ENCODE assay signal across 23 cellular contexts in the genomic region with DNA sequence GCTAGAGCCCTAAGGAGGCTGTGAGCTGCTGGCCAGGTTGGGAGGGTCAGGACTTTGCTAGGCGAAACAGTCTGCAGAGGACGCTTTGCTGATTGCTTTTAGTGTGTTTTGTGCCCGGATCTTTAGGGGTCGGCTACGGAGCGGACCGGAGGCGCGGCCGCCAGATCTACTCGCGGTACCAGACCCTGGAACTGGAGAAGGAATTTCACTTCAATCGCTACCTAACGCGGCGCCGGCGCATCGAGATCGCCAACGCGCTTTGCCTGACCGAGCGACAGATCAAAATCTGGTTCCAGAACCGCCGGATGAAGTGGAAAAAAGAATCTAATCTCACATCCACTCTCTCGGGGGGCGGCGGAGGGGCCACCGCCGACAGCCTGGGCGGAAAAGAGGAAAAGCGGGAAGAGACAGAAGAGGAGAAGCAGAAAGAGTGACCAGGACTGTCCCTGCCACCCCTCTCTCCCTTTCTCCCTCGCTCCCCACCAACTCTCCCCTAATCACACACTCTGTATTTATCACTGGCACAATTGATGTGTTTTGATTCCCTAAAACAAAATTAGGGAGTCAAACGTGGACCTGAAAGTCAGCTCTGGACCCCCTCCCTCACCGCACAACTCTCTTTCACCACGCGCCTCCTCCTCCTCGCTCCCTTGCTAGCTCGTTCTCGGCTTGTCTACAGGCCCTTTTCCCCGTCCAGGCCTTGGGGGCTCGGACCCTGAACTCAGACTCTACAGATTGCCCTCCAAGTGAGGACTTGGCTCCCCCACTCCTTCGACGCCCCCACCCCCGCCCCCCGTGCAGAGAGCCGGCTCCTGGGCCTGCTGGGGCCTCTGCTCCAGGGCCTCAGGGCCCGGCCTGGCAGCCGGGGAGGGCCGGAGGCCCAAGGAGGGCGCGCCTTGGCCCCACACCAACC. TPM values are rescaled to one million over a fixed set of nuclear protein-coding genes. Genes with fewer than 3 reads are reported as not detected.
A peak's percentile ranks its signal among the peaks of the same experiment; 100 is the strongest.
DNase-seq lines count a peak whose midpoint lies in the region; ATAC-seq and TF ChIP-seq lines count a peak whose summit lies in the region.
"Had no signal": no experiment of that assay in that cellular context is flagged by ENCODE, and none has a peak within 500 bp of the region (broad histone marks: within the 10 kb centered on the region; RNA-seq: fewer than 3 reads in every experiment).

No MANE protein-coding gene starts in this region.

- no peak overlapping the region for H3K4me3 Mint-ChIP-seq in activated naive CD4-positive, alpha-beta T cell treated with anti-CD3 and anti-CD28 coated beads, Interleukin-2, amount 50 U/mL, for 24 hours
- peak overlapping the region in 6 of 10 donors; percentile 15 to 65 (median 46) for H3K4me3 Mint-ChIP-seq in naive thymus-derived CD8-positive, alpha-beta T cell
- no peak overlapping the region for H3K4me3 Mint-ChIP-seq in T-helper 2 cell treated with Interferon-gamma antibody and Interleukin-4, amounts not matched to agents 5 μg/mL and 100 μg/mL, for 36 hours
- H3K4me3 Mint-ChIP-seq: activated CD4-positive, alpha-beta T cell treated with anti-CD3 and anti-CD28 coated beads, Interleukin-2, amount 10 ng/mL, durations not matched to agents 24 days and 14 days; activated T-cell treated with anti-CD3 and anti-CD28 coated beads, Interleukin-2, amount 50 U/mL, for 24 hours; stimulated activated memory B cell treated with anti-CD40 and anti-IgM and Interleukin-4, amounts not matched to agents 10 μg/mL and 1 μg/mL and 100 μg/mL, for 72 hours had no signal

- no peaks in the 10 kb centered on the region for H3K36me3 Mint-ChIP-seq in activated naive CD4-positive, alpha-beta T cell treated with anti-CD3 and anti-CD28 coated beads, Interleukin-2, amount 50 U/mL, for 24 hours
- H3K36me3 Mint-ChIP-seq in activated naive CD4-positive, alpha-beta T cell treated with anti-CD3 and anti-CD28 coated beads, Interleukin-2, amount 50 U/mL, for 72 hours = peaks cover 4 to 9% of the 10 kb centered on the region in 2 donors
- H3K36me3 Mint-ChIP-seq in naive thymus-derived CD8-positive, alpha-beta T cell = peaks cover 0 to 6% (median 4%) of the 10 kb centered on the region in 3 donors
- no peaks in the 10 kb centered on the region for H3K36me3 Mint-ChIP-seq in T-helper 2 cell treated with Interferon-gamma antibody and Interleukin-4, amounts not matched to agents 5 μg/mL and 100 μg/mL, for 36 hours (ENCODE audit: low read depth)
- H3K36me3 Mint-ChIP-seq: immature natural killer cell; stimulated activated memory B cell treated with anti-CD40 and anti-IgM and Interleukin-4, amounts not matched to agents 10 μg/mL and 1 μg/mL and 100 μg/mL, for 72 hours had no signal

- peak overlapping the region; percentile 65 to 99 (median 81) for H3K27ac ChIP-seq in tibial nerve
- H3K27ac ChIP-seq: body of pancreas had no signal

- no peak for TF ChIP-seq EP300 in tibial nerve (IDR thresholded peaks at IDR 0.05)

- H3K27ac Mint-ChIP-seq in activated naive CD4-positive, alpha-beta T cell treated with anti-CD3 and anti-CD28 coated beads, Interleukin-2, amount 50 U/mL, for 24 hours = peak overlapping the region; percentile 17
- H3K27ac Mint-ChIP-seq in activated naive CD4-positive, alpha-beta T cell treated with anti-CD3 and anti-CD28 coated beads, Interleukin-2, amount 50 U/mL, for 72 hours = no peak overlapping the region
- no peak overlapping the region for H3K27ac Mint-ChIP-seq in naive thymus-derived CD8-positive, alpha-beta T cell
- H3K27ac Mint-ChIP-seq in T-helper 2 cell treated with Interferon-gamma antibody and Interleukin-4, amounts not matched to agents 5 μg/mL and 100 μg/mL, for 36 hours = no peak overlapping the region
- H3K27ac Mint-ChIP-seq: activated CD4-positive, alpha-beta T cell treated with anti-CD3 and anti-CD28 coated beads, Interleukin-2, amount 10 ng/mL, durations not matched to agents 24 days and 14 days; activated T-cell treated with anti-CD3 and anti-CD28 coated beads, Interleukin-2, amount 50 U/mL, for 24 hours; immature natural killer cell; stimulated activated memory B cell treated with anti-CD40 and anti-IgM and Interleukin-4, amounts not matched to agents 10 μg/mL and 1 μg/mL and 100 μg/mL, for 72 hours had no signal

- H3K9me3 ChIP-seq in tibial nerve (no peaks in the 10 kb centered on the region), MG63 (no peaks in the 10 kb centered on the region)
- H3K9me3 ChIP-seq: body of pancreas had no signal

- POLR2A ChIA-PET in naive thymus-derived CD8-positive, alpha-beta T cell (lab: Charles Lee) = interaction anchor here (1.6 kb wide), 1 partner anchor 12 kb away, joined by 3 read pairs; no protein-coding TSS in a partner anchor

- no peak for DNase-seq in activated naive CD4-positive, alpha-beta T cell treated with anti-CD3 and anti-CD28 coated beads, Interleukin-2, amount 50 U/mL, for 72 hours (ENCODE audit: low spot score in 2 of 2)
- peak; percentile 69 for DNase-seq in ecto neural progenitor cell (ENCODE audit: low spot score)
- no peak for DNase-seq in naive thymus-derived CD8-positive, alpha-beta T cell
- DNase-seq in tibial nerve (ENCODE audit: low spot score in 2 of 2) = no peak
- no peak for DNase-seq in MG63
- no peak for DNase-seq in T-helper 2 cell treated with Interferon-gamma antibody and Interleukin-4, amounts not matched to agents 5 μg/mL and 100 μg/mL, for 36 hours (ENCODE audit: low spot score)
- DNase-seq in dedifferentiated amniotic fluid mesenchymal stem cell (ENCODE audit: extremely low spot score) = no peak
- DNase-seq: activated CD4-positive, alpha-beta T cell treated with anti-CD3 and anti-CD28 coated beads, Interleukin-2, amount 10 ng/mL, durations not matched to agents 24 days and 14 days; activated T-cell treated with anti-CD3 and anti-CD28 coated beads, Interleukin-2, amount 50 U/mL, for 24 hours; body of pancreas; COR-L47; HCEC 1CT; immature natural killer cell; Karpas-422; NCI-H187; NCI-H524 treated with DMSO at 0.1 percent for 48 hours; retina; RPMI8226; T-helper 2 cell had no signal

- 38 to 48% methylated on average over 52 to 53 of the region's 53 CpGs for WGBS in tibial nerve, 2 donors

- no peak for ATAC-seq in activated naive CD4-positive, alpha-beta T cell treated with anti-CD3 and anti-CD28 coated beads, Interleukin-2, amount 50 U/mL, for 72 hours
- no peak for ATAC-seq in naive thymus-derived CD8-positive, alpha-beta T cell
- ATAC-seq: body of pancreas; stimulated activated memory B cell treated with anti-CD40 and anti-IgM and Interleukin-4, amounts not matched to agents 10 μg/mL and 1 μg/mL and 100 μg/mL, for 72 hours had no signal

- peaks cover 0 to 63% of the 10 kb centered on the region in 2 donors for H3K27me3 ChIP-seq in tibial nerve
- no peaks in the 10 kb centered on the region for H3K27me3 ChIP-seq in MG63

- H3K9me3 Mint-ChIP-seq in activated naive CD4-positive, alpha-beta T cell treated with anti-CD3 and anti-CD28 coated beads, Interleukin-2, amount 50 U/mL, for 24 hours = no peaks in the 10 kb centered on the region
- no peaks in the 10 kb centered on the region for H3K9me3 Mint-ChIP-seq in activated naive CD4-positive, alpha-beta T cell treated with anti-CD3 and anti-CD28 coated beads, Interleukin-2, amount 50 U/mL, for 72 hours
- H3K9me3 Mint-ChIP-seq in naive thymus-derived CD8-positive, alpha-beta T cell = peaks cover 0 to 5% (median 0%) of the 10 kb centered on the region in 9 donors
- H3K9me3 Mint-ChIP-seq in T-helper 2 cell treated with Interferon-gamma antibody and Interleukin-4, amounts not matched to agents 5 μg/mL and 100 μg/mL, for 36 hours = peaks cover 3% of the 10 kb centered on the region
- H3K9me3 Mint-ChIP-seq: activated CD4-positive, alpha-beta T cell treated with anti-CD3 and anti-CD28 coated beads, Interleukin-2, amount 10 ng/mL, durations not matched to agents 24 days and 14 days; stimulated activated memory B cell treated with anti-CD40 and anti-IgM and Interleukin-4, amounts not matched to agents 10 μg/mL and 1 μg/mL and 100 μg/mL, for 72 hours had no signal

- peaks cover 24% of the 10 kb centered on the region for H3K4me1 Mint-ChIP-seq in activated naive CD4-positive, alpha-beta T cell treated with anti-CD3 and anti-CD28 coated beads, Interleukin-2, amount 50 U/mL, for 24 hours
- H3K4me1 Mint-ChIP-seq in naive thymus-derived CD8-positive, alpha-beta T cell = peaks cover 16 to 47% (median 32%) of the 10 kb centered on the region in 4 donors
- peaks cover 13% of the 10 kb centered on the region for H3K4me1 Mint-ChIP-seq in T-helper 2 cell treated with Interferon-gamma antibody and Interleukin-4, amounts not matched to agents 5 μg/mL and 100 μg/mL, for 36 hours (ENCODE audit: low read depth)

- H3K36me3 ChIP-seq in tibial nerve (peaks cover 0 to 7% (median 0%) of the 10 kb centered on the region in 3 donors), MG63 (peaks cover 46% of the 10 kb centered on the region)

- peaks cover 0 to 99% (median 33%) of the 10 kb centered on the region in 4 donors for H3K4me1 ChIP-seq in tibial nerve

- TF ChIP-seq POLR2A in tibial nerve (IDR thresholded peaks at IDR 0.05) = no peak

- H3K4me3 ChIP-seq in tibial nerve (peak overlapping the region in 3 of 4 donors; percentile 1 to 40 (median 3)), MG63 (no peak overlapping the region)
- H3K4me3 ChIP-seq: body of pancreas had no signal

- no peak for TF ChIP-seq CTCF in tibial nerve (IDR thresholded peaks at IDR 0.05)

- peaks cover 59% of the 10 kb centered on the region for H3K27me3 Mint-ChIP-seq in activated naive CD4-positive, alpha-beta T cell treated with anti-CD3 and anti-CD28 coated beads, Interleukin-2, amount 50 U/mL, for 24 hours
- H3K27me3 Mint-ChIP-seq in naive thymus-derived CD8-positive, alpha-beta T cell = peaks cover 43 to 94% (median 69%) of the 10 kb centered on the region in 5 donors
- H3K27me3 Mint-ChIP-seq in T-helper 2 cell treated with Interferon-gamma antibody and Interleukin-4, amounts not matched to agents 5 μg/mL and 100 μg/mL, for 36 hours (ENCODE audit: low read depth) = peaks cover 85% of the 10 kb centered on the region

RNA-seq across cellular contexts. Expression of a gene that starts 1.5 kb away (rescaled TPM):
- total RNA-seq in activated naive CD4-positive, alpha-beta T cell treated with anti-CD3 and anti-CD28 coated beads, Interleukin-2, amount 50 U/mL, for 72 hours = not detected
- not detected for total RNA-seq in naive thymus-derived CD8-positive, alpha-beta T cell
- polyA plus RNA-seq in naive thymus-derived CD8-positive, alpha-beta T cell = not detected
- total RNA-seq in tibial nerve = 10 to 100 TPM in 1 of 4 donors, 1 to 10 TPM in 3; 3.6 to 17.3 (median 7.2) TPM
- total RNA-seq in MG63 (2014; rRNA removed; shearing (Covaris generic); ENCODE audit: low replicate concordance) = 4.9 and 5.3 TPM in 2 replicates
- total RNA-seq: activated CD4-positive, alpha-beta T cell treated with anti-CD3 and anti-CD28 coated beads, Interleukin-2, amount 10 ng/mL, durations not matched to agents 24 days and 14 days; body of pancreas; frontal cortex; mononuclear cell had no signal
- polyA plus RNA-seq: immature natural killer cell had no signal

RNA-seq across cellular contexts. Expression of a gene that starts 3.1 kb away (rescaled TPM):
- total RNA-seq in activated naive CD4-positive, alpha-beta T cell treated with anti-CD3 and anti-CD28 coated beads, Interleukin-2, amount 50 U/mL, for 72 hours = not detected
- not detected for total RNA-seq in naive thymus-derived CD8-positive, alpha-beta T cell
- not detected for polyA plus RNA-seq in naive thymus-derived CD8-positive, alpha-beta T cell
- 1 to 10 TPM; 1.4 to 2.7 (median 1.7) TPM for total RNA-seq in tibial nerve
- total RNA-seq in MG63 (2014; rRNA removed; shearing (Covaris generic); ENCODE audit: low replicate concordance) = not detected in 2 replicates
- total RNA-seq: activated CD4-positive, alpha-beta T cell treated with anti-CD3 and anti-CD28 coated beads, Interleukin-2, amount 10 ng/mL, durations not matched to agents 24 days and 14 days; body of pancreas; frontal cortex; mononuclear cell had no signal
- polyA plus RNA-seq: immature natural killer cell had no signal

RNA-seq across cellular contexts. Expression of a gene that starts 21.0 kb away (rescaled TPM):
- not detected for total RNA-seq in activated naive CD4-positive, alpha-beta T cell treated with anti-CD3 and anti-CD28 coated beads, Interleukin-2, amount 50 U/mL, for 72 hours
- total RNA-seq in naive thymus-derived CD8-positive, alpha-beta T cell = not detected
- not detected for polyA plus RNA-seq in naive thymus-derived CD8-positive, alpha-beta T cell
- 1 to 10 TPM in 3 of 4 donors, under 1 TPM in 1; 0.98 to 2.3 (median 2.0) TPM for total RNA-seq in tibial nerve
- 0.10 and 0.13 TPM in 2 replicates for total RNA-seq in MG63 (2014; rRNA removed; shearing (Covaris generic); ENCODE audit: low replicate concordance)
- total RNA-seq: activated CD4-positive, alpha-beta T cell treated with anti-CD3 and anti-CD28 coated beads, Interleukin-2, amount 10 ng/mL, durations not matched to agents 24 days and 14 days; body of pancreas; frontal cortex; mononuclear cell had no signal
- polyA plus RNA-seq: immature natural killer cell had no signal

RNA-seq across cellular contexts. Expression of a gene that starts 23.9 kb away (rescaled TPM):
- under 1 TPM in 1 of 2 donors, not detected in 1; 0.18 TPM for total RNA-seq in activated naive CD4-positive, alpha-beta T cell treated with anti-CD3 and anti-CD28 coated beads, Interleukin-2, amount 50 U/mL, for 72 hours
- total RNA-seq in naive thymus-derived CD8-positive, alpha-beta T cell = under 1 TPM; 0.63 to 0.65 TPM
- polyA plus RNA-seq in naive thymus-derived CD8-positive, alpha-beta T cell = under 1 TPM in 2 of 3 donors, not detected in 1; 0.25 to 0.43 TPM
- 1 to 10 TPM; 2.7 to 8.1 (median 4.1) TPM for total RNA-seq in tibial nerve
- 2.3 and 5.2 TPM in 2 replicates for total RNA-seq in MG63 (2014; rRNA removed; shearing (Covaris generic); ENCODE audit: low replicate concordance)
- total RNA-seq: activated CD4-positive, alpha-beta T cell treated with anti-CD3 and anti-CD28 coated beads, Interleukin-2, amount 10 ng/mL, durations not matched to agents 24 days and 14 days; body of pancreas; frontal cortex had no signal

RNA-seq across cellular contexts. Expression of a gene that starts 29.8 kb away (rescaled TPM):
- total RNA-seq in activated naive CD4-positive, alpha-beta T cell treated with anti-CD3 and anti-CD28 coated beads, Interleukin-2, amount 50 U/mL, for 72 hours = not detected
- not detected for total RNA-seq in naive thymus-derived CD8-positive, alpha-beta T cell
- not detected for polyA plus RNA-seq in naive thymus-derived CD8-positive, alpha-beta T cell
- total RNA-seq in tibial nerve = 10 to 100 TPM in 1 of 4 donors, 1 to 10 TPM in 3; 4.4 to 10.5 (median 7.9) TPM
- 1.9 and 7.9 TPM in 2 replicates for total RNA-seq in MG63 (2014; rRNA removed; shearing (Covaris generic); ENCODE audit: low replicate concordance)
- total RNA-seq: activated CD4-positive, alpha-beta T cell treated with anti-CD3 and anti-CD28 coated beads, Interleukin-2, amount 10 ng/mL, durations not matched to agents 24 days and 14 days; body of pancreas; frontal cortex; mononuclear cell had no signal
- polyA plus RNA-seq: immature natural killer cell had no signal

Comparison
In these comparisons a context has a peak if more than half of its experiments do, and no peak if none do; other contexts are left out.
1. H3K4me3 Mint-ChIP-seq: peak in naive thymus-derived CD8-positive, alpha-beta T cell (6 of 10); none in activated naive CD4-positive, alpha-beta T cell treated with anti-CD3 and anti-CD28 coated beads, Interleukin-2, amount 50 U/mL, for 24 hours (single experiment) and T-helper 2 cell treated with Interferon-gamma antibody and Interleukin-4, amounts not matched to agents 5 μg/mL and 100 μg/mL, for 36 hours (single experiment).